In genomic region chr11:73072935-73073481, GRCh38 we compare ENCODE assay signal across 8 cellular contexts.
A peak's percentile ranks its signal among the peaks of the same experiment; 100 is the strongest.
DNase-seq lines count a peak whose midpoint lies in the region; ATAC-seq, FAIRE-seq and TF ChIP-seq lines count a peak whose summit lies in the region.

No MANE protein-coding gene starts in this region.

- H3K79me2 ChIP-seq in OCI-LY7 (ENCODE audit: insufficient read depth, low read depth, low read length) = peaks cover 98% of the 10 kb centered on the region

- peaks cover 10% of the 10 kb centered on the region for H3K9me3 ChIP-seq in OCI-LY7 (ENCODE audit: low read length)
- no peaks in the 10 kb centered on the region for H3K9me3 ChIP-seq in WERI-Rb-1 (ENCODE audit: severe bottlenecking)

- H3K4me3 ChIP-seq in OCI-LY7 (ENCODE audit: low read depth, low read length, poor library complexity, severe bottlenecking) (peak overlapping the region; percentile 19), skeletal muscle cell (ENCODE audit: low read depth, low read length) (no peak overlapping the region), WERI-Rb-1 (ENCODE audit: low read depth, low read length) (no peak overlapping the region)

- H3K27ac ChIP-seq in OCI-LY7 (ENCODE audit: low read depth, low read length, poor library complexity, severe bottlenecking) (peak overlapping the region; percentile 43), WERI-Rb-1 (no peak overlapping the region)

- no peak overlapping the region for H2AFZ ChIP-seq in OCI-LY7 (ENCODE audit: low read length)

- no peak for FAIRE-seq in D721Med (lab: Jason Lieb, UNC)

- H3K27me3 ChIP-seq in WERI-Rb-1 (ENCODE audit: insufficient read depth, low read depth, severe bottlenecking) = no peaks in the 10 kb centered on the region

- ATAC-seq in activated CD4-positive, CD25-positive, alpha-beta regulatory T cell treated with anti-CD3 and anti-CD28 coated beads, Interleukin-2, amount 50 U/mL, for 24 hours = peak; percentile 44 to 71
- ATAC-seq in HG02759 (IDR thresholded peaks at IDR 0.05; ENCODE audit: unreplicated experiment) = peak; percentile 70

- TF ChIP-seq CTCF in OCI-LY7 (conservative IDR thresholded peaks at IDR 0.05; ENCODE audit: low read length) = no peak
- no peak for TF ChIP-seq CTCF in D721Med (IDR thresholded peaks at IDR 0.05; ENCODE audit: insufficient read depth, missing control alignments)
- no peak for TF ChIP-seq CTCF in WERI-Rb-1 (IDR thresholded peaks at IDR 0.05; ENCODE audit: low read depth, low read length)

- H3K4me2 ChIP-seq in OCI-LY7 (ENCODE audit: low read length) = peak overlapping the region; percentile 58

- intact Hi-C loops in OCI-LY7 (cut with micrococcal nuclease; ENCODE audit: unreplicated experiment) = no loop called here

- no peaks in the 10 kb centered on the region for H3K9me2 ChIP-seq in OCI-LY7 (ENCODE audit: insufficient read depth, low read length)

- H3K4me1 ChIP-seq in OCI-LY7 (ENCODE audit: insufficient read depth, low read length, poor library complexity, severe bottlenecking) = peaks cover 31% of the 10 kb centered on the region

- H4K20me1 ChIP-seq in OCI-LY7 (ENCODE audit: insufficient read depth, low read length) = peaks cover 9% of the 10 kb centered on the region; the same call in 1 of the 2 replicates

- no peak for DNase-seq in activated CD4-positive, CD25-positive, alpha-beta regulatory T cell treated with anti-CD3 and anti-CD28 coated beads, Interleukin-2, amount 50 U/mL, for 72 hours
- DNase-seq in OCI-LY7 (ENCODE audit: low spot score) (peak; percentile 56), fibroblast of gingiva (ENCODE audit: low read depth) (peak; percentile 30), skeletal muscle cell (ENCODE audit: low read depth) (peak; percentile 3), D721Med (ENCODE audit: insufficient read length, low spot score) (no peak), WERI-Rb-1 (no peak)

- POLR2A ChIA-PET in OCI-LY7 (lab: Charles Lee) = interaction anchor here (0.7 to 1.4 kb wide), 3 partner anchors 10 to 108 kb away, joined by 3 to 4 read pairs (median 4); no protein-coding TSS in a partner anchor

- CTCF ChIA-PET in OCI-LY7 (lab: Charles Lee; ENCODE audit: unreplicated experiment) = no interaction called here

- peaks cover 58% of the 10 kb centered on the region for H3K36me3 ChIP-seq in OCI-LY7 (ENCODE audit: insufficient read depth, low read length)
- no peaks in the 10 kb centered on the region; the same call in 1 of the 2 replicates for H3K36me3 ChIP-seq in WERI-Rb-1

- TSS peak; percentile 7 for BruUV-seq in OCI-LY7 (replicated peaks; lab: Mats Ljungman, UMichigan)

Comparison
In these comparisons a context has a peak if more than half of its experiments do, and no peak if none do; other contexts are left out.
1. DNase-seq: peak in OCI-LY7 (single experiment), fibroblast of gingiva (single experiment) and skeletal muscle cell (single experiment); none in activated CD4-positive, CD25-positive, alpha-beta regulatory T cell treated with anti-CD3 and anti-CD28 coated beads, Interleukin-2, amount 50 U/mL, for 72 hours (single experiment), D721Med (single experiment) and WERI-Rb-1 (single experiment).